ENCODE assay signal across 1 cellular context in genomic region chr9:129665814-129666511, GRCh38.
TF ChIP-seq lines count a peak whose summit lies in the region.

No MANE protein-coding gene starts in this region.

TF ChIP-seq in HepG2, 621 proteins besides CTCF, POLR2A, EP300 and RAD21:
- TF ChIP-seq STAG1 (CRISPR knock-in tag; IDR thresholded peaks at IDR 0.05) (no peak), SPEN (CRISPR knock-in tag; IDR thresholded peaks at IDR 0.05; ENCODE audit: low read depth) (no peak), TSC22D2 (CRISPR knock-in tag; IDR thresholded peaks at IDR 0.05; ENCODE audit: borderline replicate concordance) (no peak), MED1 (CRISPR knock-in tag; IDR thresholded peaks at IDR 0.05) (no peak), ZNF33B (CRISPR knock-in tag; IDR thresholded peaks at IDR 0.05) (no peak), GATAD1 (CRISPR knock-in tag; IDR thresholded peaks at IDR 0.05) (no peak), ZFAT (CRISPR knock-in tag; conservative IDR thresholded peaks at IDR 0.05) (no peak), KMT2A (CRISPR knock-in tag; IDR thresholded peaks at IDR 0.05) (no peak), NCOA2 (CRISPR knock-in tag; IDR thresholded peaks at IDR 0.05) (no peak), DNMT1 (CRISPR knock-in tag; IDR thresholded peaks at IDR 0.05) (no peak), HOXA3 (CRISPR knock-in tag; IDR thresholded peaks at IDR 0.05) (no peak), ZIK1 (CRISPR knock-in tag; IDR thresholded peaks at IDR 0.05; ENCODE audit: borderline replicate concordance, low read depth) (no peak), ZNF740 (CRISPR knock-in tag; IDR thresholded peaks at IDR 0.05) (no peak)
TF ChIP-seq in HepG2: peak in this region for 0.
